17 cellular contexts compared by ENCODE assay signal in genomic region chr19:1450735-1451669, GRCh38. TPM values are rescaled to one million over a fixed set of nuclear protein-coding genes. Genes with fewer than 3 reads are reported as not detected.
DNase-seq lines count a peak whose midpoint lies in the region; ATAC-seq and TF ChIP-seq lines count a peak whose summit lies in the region.
"Had no signal": no experiment of that assay in that cellular context is flagged by ENCODE, and none has a peak within 500 bp of the region (broad histone marks: within the 10 kb centered on the region; RNA-seq: fewer than 3 reads in every experiment).

No MANE protein-coding gene starts in this region.

- intact Hi-C loops in sciatic nerve (cut with DNase I) = no loop called here

- TF ChIP-seq CTCF in WERI-Rb-1 (IDR thresholded peaks at IDR 0.05; ENCODE audit: low read depth, low read length) = 0 out of 2 replicates have a peak, but pooled peaks have one; percentile 2

- no peaks in the 10 kb centered on the region for H3K9me3 ChIP-seq in WERI-Rb-1 (ENCODE audit: severe bottlenecking)
- H3K9me3 ChIP-seq: left lung, suprapubic skin had no signal

- ATAC-seq in sciatic nerve = no peak
- ATAC-seq in HG03378 (IDR thresholded peaks at IDR 0.05; ENCODE audit: unreplicated experiment) = no peak
- ATAC-seq: left lung had no signal

- peak; percentile 37 for DNase-seq in DMS53 (lab: John Stamatoyannopoulos, UW)
- DNase-seq in DMS53 treated with DMSO at 0.1 percent for 48 hours (lab: John Stamatoyannopoulos, UW; ENCODE audit: unreplicated experiment) = no peak
- DNase-seq in WERI-Rb-1 = no peak
- DNase-seq in globus pallidus (ENCODE audit: low spot score) = peak; percentile 68
- peak; percentile 39 for DNase-seq in putamen (ENCODE audit: low spot score)
- DNase-seq in sciatic nerve (ENCODE audit: low spot score) = no peak
- no peak for DNase-seq in NCI-H526 treated with DMSO at 0.1 percent for 48 hours (lab: John Stamatoyannopoulos, UW)
- DNase-seq: 8988T, HCEC 1CT, KG1, NCI-H146, NCI-H526, T-helper 2 cell had no signal

- no peak overlapping the region for H3K27ac ChIP-seq in WERI-Rb-1
- H3K27ac ChIP-seq: coronary artery, left lung, suprapubic skin had no signal

- no peak overlapping the region for H3K4me3 ChIP-seq in WERI-Rb-1 (ENCODE audit: low read depth, low read length)
- H3K4me3 ChIP-seq: left lung, suprapubic skin had no signal

- H3K36me3 ChIP-seq in WERI-Rb-1 = peaks cover under 1% of the 10 kb centered on the region; the same call in 1 of the 2 replicates
- H3K36me3 ChIP-seq: left lung, suprapubic skin had no signal

- peaks cover 45% of the 10 kb centered on the region for H3K27me3 ChIP-seq in WERI-Rb-1 (ENCODE audit: insufficient read depth, low read depth, severe bottlenecking)

RNA-seq across cellular contexts. Expression of gene APC2, which starts 1.1 kb away (rescaled TPM):
- 6.0 TPM for total RNA-seq in sciatic nerve

RNA-seq across cellular contexts. Expression of gene RPS15, which starts 12.8 kb away (rescaled TPM):
- 753 TPM for total RNA-seq in sciatic nerve

RNA-seq across cellular contexts. Expression of gene C19orf25, which starts 28.0 kb away (rescaled TPM):
- 22.1 TPM for total RNA-seq in sciatic nerve

RNA-seq across cellular contexts. Expression of gene PCSK4, which starts 39.1 kb away (rescaled TPM):
- total RNA-seq in sciatic nerve = 2.5 TPM

RNA-seq across cellular contexts. Expression of gene REEP6, which starts 40.0 kb away (rescaled TPM):
- 3.9 TPM for total RNA-seq in sciatic nerve

Comparison
In these comparisons a context has a peak if more than half of its experiments do, and no peak if none do; other contexts are left out.
1. DNase-seq: peak in DMS53 (single experiment), globus pallidus (single experiment) and putamen (single experiment); none in DMS53 treated with DMSO at 0.1 percent for 48 hours (single experiment), WERI-Rb-1 (single experiment), sciatic nerve (single experiment) and NCI-H526 treated with DMSO at 0.1 percent for 48 hours (single experiment).